In the genomic region with DNA sequence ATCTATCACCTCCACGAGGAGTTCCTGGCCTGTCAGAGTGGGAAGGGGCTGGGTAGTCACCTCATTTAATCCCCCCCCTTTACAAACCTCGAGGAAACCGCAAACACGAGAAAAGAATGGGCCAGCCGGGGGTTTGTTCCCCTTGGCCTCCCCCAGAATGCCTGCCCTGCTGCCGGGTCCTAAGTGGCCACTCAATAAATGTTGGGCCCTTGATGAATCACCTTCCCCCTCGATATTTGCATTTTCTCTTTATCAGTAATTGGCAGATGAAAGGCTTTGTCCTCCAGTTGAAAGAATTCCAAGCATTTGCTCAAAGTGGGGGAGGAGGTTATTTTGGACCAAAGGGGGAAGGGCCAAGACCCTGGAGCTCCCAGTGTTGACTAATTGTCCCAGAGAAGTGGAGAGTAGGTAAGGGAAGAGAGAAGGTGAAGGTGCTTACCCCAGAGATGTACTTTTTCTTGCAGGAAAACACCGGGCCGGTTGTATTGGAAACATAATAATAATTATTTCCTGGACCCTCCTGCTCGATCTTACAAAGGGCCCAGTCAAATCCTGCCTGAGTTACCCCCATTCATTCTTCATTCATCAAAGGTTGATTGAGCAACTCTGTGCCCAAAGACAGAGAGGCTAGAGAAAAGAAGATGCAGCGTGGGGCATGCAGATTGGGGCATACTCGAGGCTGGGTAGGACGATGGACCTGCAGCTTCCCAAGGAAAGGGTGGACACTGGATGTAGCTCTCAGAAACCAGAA, we compare ENCODE assay signal across 8 cellular contexts. TPM values are rescaled to one million over a fixed set of nuclear protein-coding genes. Genes with fewer than 3 reads are reported as not detected.
DNase-seq lines count a peak whose midpoint lies in the region; ATAC-seq and TF ChIP-seq lines count a peak whose summit lies in the region.

No MANE protein-coding gene starts in this region.

- H4K20me1 ChIP-seq in SK-N-SH (ENCODE audit: insufficient read depth), result no peaks in the 10 kb centered on the region
- no peaks in the 10 kb centered on the region for H4K20me1 ChIP-seq in hepatocyte (ENCODE audit: insufficient read depth, poor library complexity, severe bottlenecking)

- peak overlapping the region; percentile 96 for H3K4me2 ChIP-seq in SK-N-SH
- H3K4me2 ChIP-seq in hepatocyte, result peak overlapping the region; percentile 98

- peaks cover 34% of the 10 kb centered on the region for H3F3A ChIP-seq in SK-N-SH (replicated peaks; ENCODE audit: insufficient read depth)

- no peak for TF ChIP-seq EP300 in SK-N-SH (IDR thresholded peaks at IDR 0.05; ENCODE audit: borderline replicate concordance in 1 of 2, low read depth in 1 of 2, low read length in 1 of 2)

- ATAC-seq in SK-N-SH treated with all-trans-retinoic acid at 6 μM for 48 hours, result no peak

- H3K9ac ChIP-seq in SK-N-SH, result no peak overlapping the region

- H3K4me3 ChIP-seq in SK-N-SH (ENCODE audit: low read depth in 2 of 2, low read length in 1 of 2) (peak overlapping the region in 1 of 2 experiments; percentile 64; a peak in 2 of 4 replicates), hepatocyte (no peak overlapping the region), spleen (peak overlapping the region in 2 of 8 donors; percentile 20 to 23)

- no peaks in the 10 kb centered on the region for H3K27me3 ChIP-seq in SK-N-SH (ENCODE audit: insufficient read depth)
- H3K27me3 ChIP-seq in hepatocyte, result no peaks in the 10 kb centered on the region
- no peaks in the 10 kb centered on the region for H3K27me3 ChIP-seq in spleen (replicated peaks in 1 of 7)

- H3K9me3 ChIP-seq in SK-N-SH, result no peaks in the 10 kb centered on the region
- no peaks in the 10 kb centered on the region for H3K9me3 ChIP-seq in hepatocyte (ENCODE audit: low read depth)
- H3K9me3 ChIP-seq in spleen, result no peaks in the 10 kb centered on the region

- H3K27ac ChIP-seq in SK-N-SH (ENCODE audit: low read depth in 2 of 2, low read length in 1 of 2), result peak overlapping the region; percentile 58 to 98
- H3K27ac ChIP-seq in hepatocyte, result peak overlapping the region; percentile 49
- peak overlapping the region in 6 of 8 donors; percentile 82 to 92 (median 90) for H3K27ac ChIP-seq in spleen

- no peak for TF ChIP-seq POLR2A in spleen (IDR thresholded peaks at IDR 0.05)

- TF ChIP-seq RAD21 in SK-N-SH (IDR thresholded peaks at IDR 0.05; ENCODE audit: low read length), result no peak

- H3K79me2 ChIP-seq in SK-N-SH (ENCODE audit: insufficient read depth), result peaks cover 13% of the 10 kb centered on the region
- no peaks in the 10 kb centered on the region for H3K79me2 ChIP-seq in hepatocyte

- CTCF ChIA-PET in SK-N-SH (lab: Yijun Ruan, JAX), result interaction anchor here (0.9 to 4.6 kb wide), 8 partner anchors 16 to 86 kb away, joined by 3 to 29 read pairs (median 4); partner anchors contain the start of genes MORN3 and ORAI1

- no peak for DNase-seq in SK-N-SH
- peak; percentile 26 for DNase-seq in UCSD-AML1 (lab: John Stamatoyannopoulos, UW; ENCODE audit: unreplicated experiment)
- DNase-seq in hepatocyte (ENCODE audit: low spot score), result no peak
- DNase-seq in spleen, result no peak
- DNase-seq in effector CD4-positive, alpha-beta T cell, result no peak
- no peak for DNase-seq in AG20443 (ENCODE audit: low spot score)
- no peak for DNase-seq in RPMI8226

- H3K36me3 ChIP-seq in SK-N-SH (replicated peaks in 1 of 2; ENCODE audit: control insufficient read depth in 1 of 2, insufficient read depth in 2 of 2, low read length in 1 of 2) (no peaks in the 10 kb centered on the region), hepatocyte (replicated peaks; ENCODE audit: insufficient read depth, low read depth) (no peaks in the 10 kb centered on the region), spleen (no peaks in the 10 kb centered on the region)

- H3K4me1 ChIP-seq in SK-N-SH (ENCODE audit: control insufficient read depth in 1 of 2, insufficient read depth in 2 of 2, low read depth in 1 of 2, low read length in 1 of 2) (peaks cover 15 to 25% of the 10 kb centered on the region in 2 experiments; a peak in 3 of 4 replicates), hepatocyte (ENCODE audit: insufficient read depth) (peaks cover 25% of the 10 kb centered on the region), spleen (peaks cover 20 to 52% (median 38%) of the 10 kb centered on the region in 6 donors)

- POLR2A ChIA-PET in SK-N-SH (lab: Yijun Ruan, JAX), result no interaction called here

- TF ChIP-seq CTCF in SK-N-SH (IDR thresholded peaks at IDR 0.05), result no peak
- TF ChIP-seq CTCF in hepatocyte (IDR thresholded peaks at IDR 0.05; ENCODE audit: poor library complexity), result no peak
- TF ChIP-seq CTCF in spleen (IDR thresholded peaks at IDR 0.05 in 8 of 11, conservative IDR thresholded peaks at IDR 0.05 in 3 of 11), result no peak

- H3K9me2 ChIP-seq in SK-N-SH (no peaks in the 10 kb centered on the region), hepatocyte (replicated peaks; ENCODE audit: insufficient read depth) (no peaks in the 10 kb centered on the region)

- intact Hi-C loops in spleen (cut with DNase I; ENCODE audit: low total_unique reads), result no loop called here

- H2AFZ ChIP-seq in SK-N-SH (ENCODE audit: low read depth) (0 out of 2 replicates have a peak overlapping the region, but pooled peaks have one; percentile 37), hepatocyte (peak overlapping the region; percentile 3)

- 66% methylated on average over 13 of the region's 13 CpGs for whole genome bisulfite sequencing in SK-N-SH (ENCODE audit: low lambda C conversion rate)
- WGBS in hepatocyte (ENCODE audit: low lambda C conversion rate, missing lambda C conversion rate), result 21% methylated on average over 13 of the region's 13 CpGs
- 44 to 53% (median 46%) methylated on average over 13 of the region's 13 CpGs for WGBS in spleen, 5 donors

TF ChIP-seq in SK-N-SH, 30 proteins besides CTCF, POLR2A, EP300 and RAD21:
- TF ChIP-seq GATA2 (CRISPR knock-in tag; IDR thresholded peaks at IDR 0.05) (no peak), USF2 (IDR thresholded peaks at IDR 0.05; ENCODE audit: borderline replicate concordance, low read depth, low read length) (no peak), NFIC (IDR thresholded peaks at IDR 0.05; ENCODE audit: borderline replicate concordance) (no peak), NRF1 (IDR thresholded peaks at IDR 0.05; ENCODE audit: low read depth, low read length) (no peak), TEAD4 (IDR thresholded peaks at IDR 0.05; ENCODE audit: borderline replicate concordance, insufficient read depth) (no peak), SIN3A (IDR thresholded peaks at IDR 0.05; ENCODE audit: borderline replicate concordance, low read depth, low read length) (no peak)

TF ChIP-seq in SK-N-SH treated with all-trans-retinoic acid at 6 μM for 48 hours, 23 proteins besides CTCF, POLR2A, EP300 and RAD21 (continues in another document):
- no peak for TF ChIP-seq ZFP30 (CRISPR knock-in tag; IDR thresholded peaks at IDR 0.05)
- TF ChIP-seq BACH2 (CRISPR knock-in tag; IDR thresholded peaks at IDR 0.05; ENCODE audit: borderline replicate concordance), result no peak
- no peak for TF ChIP-seq ZNF565 (CRISPR knock-in tag; conservative IDR thresholded peaks at IDR 0.05; ENCODE audit: low read depth)
- TF ChIP-seq CSDC2 (CRISPR knock-in tag; IDR thresholded peaks at IDR 0.05), result no peak
- no peak for TF ChIP-seq ISL1 (CRISPR knock-in tag; IDR thresholded peaks at IDR 0.05)
- no peak for TF ChIP-seq RARB (CRISPR knock-in tag; IDR thresholded peaks at IDR 0.05)
- TF ChIP-seq OSR1 (CRISPR knock-in tag; IDR thresholded peaks at IDR 0.05), result no peak
- no peak for TF ChIP-seq ZC3H10 (CRISPR knock-in tag; IDR thresholded peaks at IDR 0.05)
- no peak for TF ChIP-seq CSRNP3 (CRISPR knock-in tag; IDR thresholded peaks at IDR 0.05)
- no peak for TF ChIP-seq SNAI2 (CRISPR knock-in tag; IDR thresholded peaks at IDR 0.05)

RNA-seq across cellular contexts. Expression of gene KDM2B, which starts 1.9 kb away (rescaled TPM):
- polyA plus RNA-seq in SK-N-SH (2012; rRNA removed) (9.6 and 11.5 TPM in 2 replicates), hepatocyte (13.6 and 18.9 TPM in 2 replicates), spleen (10 to 100 TPM; 20.8 to 25.5 (median 24.5) TPM)
- polyA plus RNA-seq in SK-N-SH (2012; cell fraction: cytosol; rRNA removed), result 8.2 and 11.0 TPM in 2 replicates
- 25.9 and 32.9 TPM in 2 replicates for polyA plus RNA-seq in SK-N-SH (2012; cell fraction: nucleus; rRNA removed)
- total RNA-seq in hepatocyte (18.8 and 22.7 TPM in 2 replicates), spleen (10 to 100 TPM; 32.3 to 56.2 (median 46.5) TPM)

RNA-seq across cellular contexts. Expression of gene ORAI1, which starts 43.6 kb away (rescaled TPM):
- 13.2 and 16.6 TPM in 2 replicates for polyA plus RNA-seq in SK-N-SH (2012; rRNA removed)
- 6.8 and 12.5 TPM in 2 replicates for polyA plus RNA-seq in SK-N-SH (2012; cell fraction: cytosol; rRNA removed)
- 6.0 and 6.1 TPM in 2 replicates for polyA plus RNA-seq in SK-N-SH (2012; cell fraction: nucleus; rRNA removed)
- 15.0 and 16.2 TPM in 2 replicates for total RNA-seq in hepatocyte
- 30.9 and 39.1 TPM in 2 replicates for polyA plus RNA-seq in hepatocyte
- 10 to 100 TPM; 27.7 to 47.5 (median 36.6) TPM for total RNA-seq in spleen
- 10 to 100 TPM; 12.9 to 32.0 (median 23.9) TPM for polyA plus RNA-seq in spleen
